9 cellular contexts compared by ENCODE assay signal in the genomic region with DNA sequence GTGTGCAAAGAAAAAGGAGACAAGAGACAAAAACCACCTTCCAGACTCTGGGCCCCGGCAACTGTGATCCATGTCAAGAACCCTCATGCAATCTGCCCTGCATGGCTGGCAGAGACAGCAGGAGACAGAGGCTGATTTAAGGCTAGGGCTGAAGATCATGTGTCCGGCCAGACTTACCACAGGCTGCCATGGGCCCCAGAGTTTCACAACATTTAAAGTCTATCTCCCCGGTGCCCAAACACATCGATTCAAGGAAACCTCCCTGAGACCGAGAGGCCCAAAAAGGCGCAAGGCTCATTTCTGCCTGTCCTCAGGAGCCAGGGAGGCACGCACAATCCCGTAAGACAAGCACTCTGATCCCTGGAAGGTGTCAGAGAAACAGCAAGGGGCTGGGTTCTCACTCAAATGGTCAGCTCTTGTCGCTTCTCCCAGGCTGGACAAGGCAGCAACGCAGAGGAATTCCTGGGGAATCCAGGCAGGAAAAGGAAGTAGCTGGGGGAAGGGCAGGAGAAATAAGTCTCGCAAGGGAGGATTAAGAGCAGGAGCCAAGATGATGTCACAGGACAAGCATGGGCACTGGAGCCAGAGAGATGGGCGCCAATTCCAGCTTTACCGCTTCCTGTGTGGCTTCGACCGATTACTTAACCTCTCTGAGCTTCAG.
A peak's percentile ranks its signal among the peaks of the same experiment; 100 is the strongest.
DNase-seq lines count a peak whose midpoint lies in the region; ATAC-seq lines count a peak whose summit lies in the region.
"Had no signal": no experiment of that assay in that cellular context is flagged by ENCODE, and none has a peak within 500 bp of the region (broad histone marks: within the 10 kb centered on the region; RNA-seq: fewer than 3 reads in every experiment).

No MANE protein-coding gene starts in this region.

- peaks cover 14% of the 10 kb centered on the region for H3K36me3 ChIP-seq in mesodermal cell (ENCODE audit: control insufficient read depth, insufficient read depth, low read length)
- no peaks in the 10 kb centered on the region for H3K36me3 ChIP-seq in aorta (ENCODE audit: control insufficient read depth in 1 of 2, insufficient read depth in 2 of 2, low read length in 1 of 2)

- DNase-seq in activated T-cell treated with anti-CD3 and anti-CD28 coated beads, Interleukin-2, amount 50 U/mL, for 24 hours, result no peak
- DNase-seq in activated T-cell treated with anti-CD3 and anti-CD28 coated beads for 4 hours, result no peak
- peak; percentile 44 for DNase-seq in ecto neural progenitor cell (ENCODE audit: low spot score)
- DNase-seq in aorta, result peak; percentile 81 to 85
- DNase-seq in NCI-H526 treated with DMSO at 0.1 percent for 48 hours (lab: John Stamatoyannopoulos, UW), result no peak
- no peak for DNase-seq in activated CD4-positive, alpha-beta T cell treated with anti-CD3 and anti-CD28 coated beads, Interleukin-2, amount 50 U/mL, for 1 hour

- H3K9me3 ChIP-seq in mesodermal cell (ENCODE audit: control insufficient read depth, low read length), result no peaks in the 10 kb centered on the region
- no peaks in the 10 kb centered on the region for H3K9me3 ChIP-seq in aorta (ENCODE audit: control insufficient read depth, low read length)

- ATAC-seq in aorta (ENCODE audit: low FRiP score) (peak; percentile 77), HG03196 (IDR thresholded peaks at IDR 0.05; ENCODE audit: unreplicated experiment) (no peak)

- 75 to 76% methylated on average over 15 of the region's 15 CpGs for WGBS in mesodermal cell (ENCODE audit: insufficient coverage in 2 of 2), 2 experiments
- WGBS in aorta, 2 donors, result 3 to 5% methylated on average over 15 of the region's 15 CpGs

- peak overlapping the region; percentile 96 for H3K27ac ChIP-seq in mesodermal cell (ENCODE audit: low read depth, low read length, severe bottlenecking)
- H3K27ac ChIP-seq in aorta (ENCODE audit: low read depth in 1 of 2, low read length in 2 of 2), result peak overlapping the region; percentile 7 to 76
- H3K27ac ChIP-seq: C4-2B had no signal

- intact Hi-C loops in aorta (cut with DNase I), result loop anchor here (2.0 to 5.0 kb wide), 2 partner anchors 45 to 48 kb away; no protein-coding TSS in a partner anchor

- H3K4me1 Mint-ChIP-seq in activated T-cell treated with anti-CD3 and anti-CD28 coated beads, Interleukin-2, amount 50 U/mL, for 24 hours (ENCODE audit: low read depth), result peaks cover 63% of the 10 kb centered on the region

- peak overlapping the region; percentile 31 for H3K27ac Mint-ChIP-seq in activated T-cell treated with anti-CD3 and anti-CD28 coated beads, Interleukin-2, amount 50 U/mL, for 24 hours

- peaks cover 13% of the 10 kb centered on the region for H3K36me3 Mint-ChIP-seq in activated T-cell treated with anti-CD3 and anti-CD28 coated beads, Interleukin-2, amount 50 U/mL, for 24 hours (ENCODE audit: low read depth)

- H3K27me3 ChIP-seq in aorta (ENCODE audit: control insufficient read depth in 1 of 2, insufficient read depth in 2 of 2, low read length in 1 of 2), result no peaks in the 10 kb centered on the region

- H3K4me1 ChIP-seq in mesodermal cell (ENCODE audit: control insufficient read depth, insufficient read depth, low read length, poor library complexity, severe bottlenecking) (peaks cover 76% of the 10 kb centered on the region), aorta (ENCODE audit: control insufficient read depth in 1 of 2, insufficient read depth in 2 of 2, low read length in 2 of 2) (no peaks in the 10 kb centered on the region)

- H3K9me3 Mint-ChIP-seq in activated T-cell treated with anti-CD3 and anti-CD28 coated beads, Interleukin-2, amount 50 U/mL, for 24 hours, result no peaks in the 10 kb centered on the region

- H3K27me3 Mint-ChIP-seq in activated T-cell treated with anti-CD3 and anti-CD28 coated beads, Interleukin-2, amount 50 U/mL, for 24 hours, result no peaks in the 10 kb centered on the region

- H3K4me3 Mint-ChIP-seq in activated T-cell treated with anti-CD3 and anti-CD28 coated beads, Interleukin-2, amount 50 U/mL, for 24 hours, result no peak overlapping the region

- H3K4me3 ChIP-seq in mesodermal cell (ENCODE audit: extremely low read depth, insufficient read depth, low read length, poor library complexity, severe bottlenecking), result no peak overlapping the region
- H3K4me3 ChIP-seq in aorta (ENCODE audit: low read length in 2 of 2), result no peak overlapping the region

Comparison
In these comparisons a context has a peak if more than half of its experiments do, and no peak if none do; other contexts are left out.
1. DNase-seq: peak in ecto neural progenitor cell (single experiment) and aorta (2 of 2); none in activated T-cell treated with anti-CD3 and anti-CD28 coated beads, Interleukin-2, amount 50 U/mL, for 24 hours (single experiment), activated T-cell treated with anti-CD3 and anti-CD28 coated beads for 4 hours (single experiment), NCI-H526 treated with DMSO at 0.1 percent for 48 hours (single experiment) and activated CD4-positive, alpha-beta T cell treated with anti-CD3 and anti-CD28 coated beads, Interleukin-2, amount 50 U/mL, for 1 hour (single experiment).